ENCODE assay signal across 8 cellular contexts in genomic region chr4:154622598-154622997, GRCh38. TPM values are rescaled to one million over a fixed set of nuclear protein-coding genes. Genes with fewer than 3 reads are reported as not detected.
A peak's percentile ranks its signal among the peaks of the same experiment; 100 is the strongest.
DNase-seq lines count a peak whose midpoint lies in the region; ATAC-seq and TF ChIP-seq lines count a peak whose summit lies in the region.

No MANE protein-coding gene starts in this region.

- H3K4me3 ChIP-seq in fibroblast of the aortic adventitia (ENCODE audit: low read depth, low read length), result no peak overlapping the region
- no peak overlapping the region for H3K4me3 ChIP-seq in retinal pigment epithelial cell (ENCODE audit: low read length)

- ATAC-seq in GM19043 (IDR thresholded peaks at IDR 0.05; ENCODE audit: low read depth, unreplicated experiment) (peak; percentile 35), HG03378 (IDR thresholded peaks at IDR 0.05; ENCODE audit: unreplicated experiment) (peak; percentile 55), HG03039 (IDR thresholded peaks at IDR 0.05; ENCODE audit: unreplicated experiment) (no peak)

- peak; percentile 58 for TF ChIP-seq CTCF in fibroblast of the aortic adventitia (IDR thresholded peaks at IDR 0.05; ENCODE audit: insufficient read depth, low read length)
- peak; percentile 74 for TF ChIP-seq CTCF in retinal pigment epithelial cell (conservative IDR thresholded peaks at IDR 0.05; ENCODE audit: low read depth, low read length)

- DNase-seq in NCI-H82 (lab: John Stamatoyannopoulos, UW) (peak; percentile 46), NCI-H82 treated with DMSO at 0.1 percent for 48 hours (lab: John Stamatoyannopoulos, UW; ENCODE audit: unreplicated experiment) (no peak), RPMI8226 (peak; percentile 55), fibroblast of the aortic adventitia (ENCODE audit: low read depth) (peak; percentile 64), retinal pigment epithelial cell (ENCODE audit: low read depth) (peak; percentile 28)

RNA-seq across cellular contexts. Expression of gene FGG, which starts 10.1 kb away (rescaled TPM):
- not detected in 2 replicates for total RNA-seq in fibroblast of the aortic adventitia (ENCODE audit: low replicate concordance)

RNA-seq across cellular contexts. Expression of gene FGA, which starts 32.1 kb away (rescaled TPM):
- not detected in 2 replicates for total RNA-seq in fibroblast of the aortic adventitia (ENCODE audit: low replicate concordance)

RNA-seq across cellular contexts. Expression of gene FGB, which starts 59.8 kb away (rescaled TPM):
- total RNA-seq in fibroblast of the aortic adventitia (ENCODE audit: low replicate concordance), result not detected in 2 replicates
